ENCODE assay signal across 13 cellular contexts in the genomic region with DNA sequence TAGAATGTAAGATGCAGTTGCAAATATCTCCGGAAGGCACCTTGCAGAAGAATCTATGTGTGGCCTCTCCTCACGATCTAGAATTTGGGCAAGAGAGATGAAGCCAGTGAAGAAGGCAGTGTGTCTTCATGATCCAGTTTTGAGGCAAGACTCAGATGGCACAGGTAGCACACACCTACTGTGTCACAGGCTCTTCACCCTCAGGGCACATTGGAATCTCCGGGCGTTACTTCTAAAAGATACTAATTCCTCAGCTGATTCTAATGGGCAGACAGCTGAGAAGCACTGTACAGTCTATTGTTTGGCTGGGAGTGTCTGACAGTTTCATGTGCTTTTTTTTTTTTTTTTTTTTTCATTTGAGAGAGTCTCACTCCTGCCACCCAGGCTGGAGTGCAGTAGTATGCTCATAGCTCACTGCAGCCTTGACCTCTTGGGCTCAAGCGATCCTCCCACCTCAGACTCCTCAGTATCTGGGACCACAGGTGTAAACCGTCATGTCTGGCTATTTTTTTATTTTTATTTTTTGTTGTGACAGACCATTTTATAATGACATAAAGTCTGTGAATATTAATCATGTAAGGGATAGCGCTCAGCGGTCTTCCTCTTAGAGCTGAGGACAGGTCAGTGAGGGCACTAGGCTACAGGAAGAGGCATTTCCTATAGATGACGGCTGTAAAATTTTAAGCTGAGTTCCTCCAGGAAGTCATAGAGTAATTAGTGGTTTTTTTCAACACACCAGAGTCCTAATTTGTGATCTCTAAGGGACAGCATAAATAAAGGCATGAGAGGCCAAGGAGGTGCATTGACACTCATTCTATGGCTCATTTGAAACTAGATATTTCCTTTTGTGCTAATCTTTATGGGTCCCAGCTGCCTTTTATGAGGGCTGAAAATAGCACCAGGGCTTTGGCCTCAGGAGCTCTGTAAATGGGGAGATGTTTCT. TPM values are rescaled to one million over a fixed set of nuclear protein-coding genes. Genes with fewer than 3 reads are reported as not detected.
DNase-seq lines count a peak whose midpoint lies in the region; ATAC-seq, FAIRE-seq and TF ChIP-seq lines count a peak whose summit lies in the region.
"Had no signal": no experiment of that assay in that cellular context is flagged by ENCODE, and none has a peak within 500 bp of the region (broad histone marks: within the 10 kb centered on the region; RNA-seq: fewer than 3 reads in every experiment).

No MANE protein-coding gene starts in this region.

- DNase-seq in NCI-H1417 (lab: John Stamatoyannopoulos, UW) (peak in 2 of 3 experiments; percentile 53 to 71), NCI-H1417 treated with DMSO at 0.1 percent for 48 hours (lab: John Stamatoyannopoulos, UW) (no peak), MV-4-11 (lab: John Stamatoyannopoulos, UW) (peak; percentile 81), pancreas (no peak), iPS-NIHi11 (ENCODE audit: low spot score) (no peak)
- DNase-seq: activated naive CD4-positive, alpha-beta T cell treated with anti-CD3 and anti-CD28 coated beads, Interleukin-2, amount 10 ng/mL, durations not matched to agents 7 days and 5 days had no signal

- TF ChIP-seq CTCF in VCaP (conservative IDR thresholded peaks at IDR 0.05) (no peak), pancreas (IDR thresholded peaks at IDR 0.05) (no peak)

- 48% methylated on average over 9 of the region's 9 CpGs for WGBS in pancreas, 2 donors

- no peak for FAIRE-seq in pancreas (lab: Jason Lieb, UNC)
- FAIRE-seq: A204.1 had no signal

- H3K27ac ChIP-seq in VCaP (peak overlapping the region; percentile 80), pancreas (peak overlapping the region in 3 of 4 donors; percentile 10 to 89 (median 87))
- H3K27ac ChIP-seq: parathyroid adenoma, tibial nerve had no signal

- no peaks in the 10 kb centered on the region for H3K36me3 ChIP-seq in pancreas
- H3K36me3 ChIP-seq: tibial nerve had no signal

- no peaks in the 10 kb centered on the region for H3K9me3 ChIP-seq in pancreas
- H3K9me3 ChIP-seq: tibial nerve had no signal

- intact Hi-C loops in pancreas (cut with DNase I): no loop called here

- no peaks in the 10 kb centered on the region for H3K27me3 ChIP-seq in pancreas
- H3K27me3 ChIP-seq: tibial nerve had no signal

- H3K4me3 ChIP-seq in pancreas: peak overlapping the region in 2 of 4 donors; percentile 51 to 71
- H3K4me3 ChIP-seq: tibial nerve had no signal

- ATAC-seq in pancreas (no peak), GM21737 (IDR thresholded peaks at IDR 0.05; ENCODE audit: unreplicated experiment) (no peak), HG02678 (IDR thresholded peaks at IDR 0.05; ENCODE audit: unreplicated experiment) (no peak)

- H3K4me1 ChIP-seq in pancreas: peaks cover 0 to 34% (median 4%) of the 10 kb centered on the region in 3 donors
- H3K4me1 ChIP-seq: parathyroid adenoma had no signal

RNA-seq across cellular contexts. Expression of a gene that starts 4.0 kb away (rescaled TPM):
- total RNA-seq in pancreas: 10 to 100 TPM; 16.1 to 51.7 (median 24.9) TPM
- 10 to 100 TPM in 1 of 2 donors, 1 to 10 TPM in 1; 9.7 to 11.2 TPM for polyA plus RNA-seq in pancreas

RNA-seq across cellular contexts. Expression of a gene that starts 42.8 kb away (rescaled TPM):
- under 1 TPM in 2 of 6 donors, not detected in 4; 0.25 to 0.28 TPM for total RNA-seq in pancreas
- polyA plus RNA-seq in pancreas: under 1 TPM in 1 of 2 donors, not detected in 1; 0.07 TPM
- total RNA-seq: HT1080 had no signal

RNA-seq across cellular contexts. Expression of a gene that starts 55.7 kb away (rescaled TPM):
- total RNA-seq in pancreas: under 1 TPM in 4 of 6 donors, not detected in 2; 0.04 to 0.14 (median 0.08) TPM
- not detected for polyA plus RNA-seq in pancreas
- total RNA-seq: tibial nerve had no signal

Comparison
In these comparisons a context has a peak if more than half of its experiments do, and no peak if none do; other contexts are left out.
1. DNase-seq: peak in NCI-H1417 (2 of 3) and MV-4-11 (single experiment); none in NCI-H1417 treated with DMSO at 0.1 percent for 48 hours (single experiment), pancreas (0 of 6) and iPS-NIHi11 (single experiment).